In genomic region chr14:29054119-29054518, GRCh38 we compare ENCODE assay signal across 24 cellular contexts.
"Had no signal": no experiment of that assay in that cellular context is flagged by ENCODE, and none has a peak within 500 bp of the region (broad histone marks: within the 10 kb centered on the region; RNA-seq: fewer than 3 reads in every experiment).

No MANE protein-coding gene starts in this region.

- H3K36me3 Mint-ChIP-seq: activated naive CD8-positive, alpha-beta T cell; type B pancreatic cell had no signal

- H3K4me1 Mint-ChIP-seq: activated T-helper 17 cell treated with anti-CD3 and anti-CD28 coated beads, Interleukin-2, amount 50 U/mL, for 72 hours; central memory CD8-positive, alpha-beta T cell; nephron progenitor cell had no signal

- H3K27me3 Mint-ChIP-seq: activated naive CD8-positive, alpha-beta T cell; activated T-helper 17 cell treated with anti-CD3 and anti-CD28 coated beads, Interleukin-2, amount 50 U/mL, for 72 hours; central memory CD8-positive, alpha-beta T cell; effector memory CD8-positive, alpha-beta T cell; type B pancreatic cell had no signal

- H3K36me3 ChIP-seq: breast epithelium, colonic mucosa, heart right ventricle, lower lobe of right lung, thoracic aorta, vagina had no signal

- ATAC-seq: activated T-helper 17 cell treated with anti-CD3 and anti-CD28 coated beads, Interleukin-2, amount 50 U/mL, for 72 hours; effector memory CD8-positive, alpha-beta T cell; esophagus mucosa; heart right ventricle; left lobe of liver; lower lobe of right lung; mucosa of descending colon had no signal

- H3K9me3 Mint-ChIP-seq: activated T-helper 17 cell treated with anti-CD3 and anti-CD28 coated beads, Interleukin-2, amount 50 U/mL, for 72 hours; effector memory CD8-positive, alpha-beta T cell; type B pancreatic cell had no signal

- H3K4me3 Mint-ChIP-seq: activated naive CD8-positive, alpha-beta T cell; activated T-helper 17 cell treated with anti-CD3 and anti-CD28 coated beads, Interleukin-2, amount 50 U/mL, for 72 hours; central memory CD8-positive, alpha-beta T cell; effector memory CD8-positive, alpha-beta T cell; nephron progenitor cell; type B pancreatic cell had no signal

- H3K27me3 ChIP-seq: breast epithelium, colonic mucosa, dorsolateral prefrontal cortex, heart right ventricle, vagina had no signal

- H3K27ac Mint-ChIP-seq: activated naive CD8-positive, alpha-beta T cell; activated T-helper 17 cell treated with anti-CD3 and anti-CD28 coated beads, Interleukin-2, amount 50 U/mL, for 72 hours; effector memory CD8-positive, alpha-beta T cell; nephron progenitor cell; type B pancreatic cell had no signal

- H3K4me1 ChIP-seq: breast epithelium, colonic mucosa, heart right ventricle, lower lobe of right lung, vagina had no signal

- H3K4me3 ChIP-seq: breast epithelium, colonic mucosa, dorsolateral prefrontal cortex, heart right ventricle, lower lobe of right lung, mucosa of descending colon, thoracic aorta, vagina had no signal

- DNase-seq: activated naive CD4-positive, alpha-beta T cell; activated T-cell treated with anti-CD3 and anti-CD28 coated beads, Interleukin-2, amount 50 U/mL, for 1 hour; colonic mucosa; dorsolateral prefrontal cortex; effector memory CD8-positive, alpha-beta T cell; heart right ventricle; kidney; lower lobe of right lung; mesendoderm; mucosa of descending colon; nephron progenitor cell; retina; stimulated activated CD4-positive, alpha-beta T cell treated with anti-CD3 and anti-CD28 coated beads, Interleukin-4, amount 100 ng/mL, for 1 hour; stimulated activated naive CD4-positive, alpha-beta T cell; T-helper 9 cell had no signal

- H3K9me3 ChIP-seq: colonic mucosa, lower lobe of right lung, vagina had no signal

- H3K27ac ChIP-seq: breast epithelium, colonic mucosa, dorsolateral prefrontal cortex, heart right ventricle, lower lobe of right lung, thoracic aorta, vagina had no signal
